Comparison of ENCODE assay signal across 21 cellular contexts in genomic region chr1:230197644-230198567, GRCh38.
DNase-seq lines count a peak whose midpoint lies in the region; ATAC-seq, FAIRE-seq and TF ChIP-seq lines count a peak whose summit lies in the region.
"Had no signal": no experiment of that assay in that cellular context is flagged by ENCODE, and none has a peak within 500 bp of the region (broad histone marks: within the 10 kb centered on the region; RNA-seq: fewer than 3 reads in every experiment).

No MANE protein-coding gene starts in this region.

- no peaks in the 10 kb centered on the region for H3K4me1 ChIP-seq in small intestine (ENCODE audit: control insufficient read depth in 2 of 2, insufficient read depth in 1 of 2, low read depth in 1 of 2, low read length in 1 of 2)
- H3K4me1 ChIP-seq: BE2C had no signal

- no peak overlapping the region for H3K4me3 ChIP-seq in small intestine (ENCODE audit: low read depth in 1 of 2, low read length in 2 of 2)
- H3K4me3 ChIP-seq: HAP-1, PC-9, SJSA1 had no signal

- TF ChIP-seq CTCF in GM20000 (IDR thresholded peaks at IDR 0.05; ENCODE audit: extremely low read depth, missing control alignments), result no peak

- no peak overlapping the region for H3K4me3 Mint-ChIP-seq in stimulated activated naive CD8-positive, alpha-beta T cell treated with anti-CD3 and anti-CD28 coated beads, Interleukin-15, amount 100 ng/mL, for 72 hours
- H3K4me3 Mint-ChIP-seq: CD4-positive, alpha-beta memory T cell; IgD-negative memory B cell had no signal

- peaks cover 36% of the 10 kb centered on the region for H3K4me1 Mint-ChIP-seq in stimulated activated naive CD8-positive, alpha-beta T cell treated with anti-CD3 and anti-CD28 coated beads, Interleukin-15, amount 100 ng/mL, for 72 hours

- no peak for ATAC-seq in stimulated activated naive CD8-positive, alpha-beta T cell treated with anti-CD3 and anti-CD28 coated beads, Interleukin-15, amount 100 ng/mL, for 72 hours
- no peak for ATAC-seq in stimulated activated naive CD8-positive, alpha-beta T cell treated with anti-CD3 and anti-CD28 coated beads, Interleukin-15, Interleukin-2, amounts not matched to agents 100 U/mL and 50 U/mL, for 24 hours
- peak; percentile 60 for ATAC-seq in left colon

- H3K27me3 ChIP-seq in small intestine (ENCODE audit: control insufficient read depth in 2 of 2, insufficient read depth in 2 of 2, low read length in 2 of 2), result no peaks in the 10 kb centered on the region
- H3K27me3 ChIP-seq: BE2C, SJSA1 had no signal

- H3K27me3 Mint-ChIP-seq in stimulated activated naive CD8-positive, alpha-beta T cell treated with anti-CD3 and anti-CD28 coated beads, Interleukin-15, amount 100 ng/mL, for 72 hours, result no peaks in the 10 kb centered on the region
- H3K27me3 Mint-ChIP-seq: CD4-positive, alpha-beta memory T cell; IgD-negative memory B cell had no signal

- no peak for FAIRE-seq in small intestine (lab: Jason Lieb, UNC)

- H3K9me3 Mint-ChIP-seq in stimulated activated naive CD8-positive, alpha-beta T cell treated with anti-CD3 and anti-CD28 coated beads, Interleukin-15, amount 100 ng/mL, for 72 hours, result no peaks in the 10 kb centered on the region
- H3K9me3 Mint-ChIP-seq: CD4-positive, alpha-beta memory T cell; IgD-negative memory B cell had no signal

- peak overlapping the region; percentile 45 to 77 for H3K27ac Mint-ChIP-seq in stimulated activated naive CD8-positive, alpha-beta T cell treated with anti-CD3 and anti-CD28 coated beads, Interleukin-15, amount 100 ng/mL, for 72 hours

- intact Hi-C loops in left colon (cut with DNase I, micrococcal nuclease), result no loop called here

- no peaks in the 10 kb centered on the region for H3K36me3 ChIP-seq in small intestine (ENCODE audit: control insufficient read depth in 2 of 2, insufficient read depth in 2 of 2, low read length in 2 of 2)
- H3K36me3 ChIP-seq: BE2C, HAP-1 had no signal

- H3K27ac ChIP-seq in small intestine (ENCODE audit: low read depth in 1 of 2, low read length in 1 of 2), result no peak overlapping the region
- H3K27ac ChIP-seq: PC-9, SJSA1 had no signal

- DNase-seq in stimulated activated naive CD8-positive, alpha-beta T cell treated with anti-CD3 and anti-CD28 coated beads, Interleukin-15, amount 100 ng/mL, for 72 hours, result no peak
- no peak for DNase-seq in stimulated activated naive CD8-positive, alpha-beta T cell treated with anti-CD3 and anti-CD28 coated beads, Interleukin-15, Interleukin-2, amounts not matched to agents 100 U/mL and 50 U/mL, for 24 hours
- DNase-seq in left colon (peak in 1 of 2 donors; percentile 58), small intestine (peak; percentile 72), GM20000 (ENCODE audit: low spot score) (no peak), kidney glomerular epithelial cell (lab: John Stamatoyannopoulos, UW) (no peak), NOMO-1 (lab: John Stamatoyannopoulos, UW; ENCODE audit: unreplicated experiment in 2 of 2) (no peak)
- no peak for DNase-seq in effector CD8-positive, alpha-beta T cell (lab: John Stamatoyannopoulos, UW)
- DNase-seq: 8988T; BE2C; Calu3; CD4-positive, alpha-beta memory T cell; DMS53; MV-4-11; NCI-H1417 treated with DMSO at 0.1 percent for 48 hours; NCI-H1930; NCI-H446 treated with DMSO at 0.1 percent for 48 hours; PC-9 had no signal

- WGBS in small intestine, 3 donors, result 82 to 91% (median 83%) methylated on average over 41 of the region's 41 CpGs

- H3K9me3 ChIP-seq in small intestine (ENCODE audit: control insufficient read depth, low read depth), result no peaks in the 10 kb centered on the region
- H3K9me3 ChIP-seq: BE2C, HAP-1, SJSA1 had no signal
